In the genomic region with DNA sequence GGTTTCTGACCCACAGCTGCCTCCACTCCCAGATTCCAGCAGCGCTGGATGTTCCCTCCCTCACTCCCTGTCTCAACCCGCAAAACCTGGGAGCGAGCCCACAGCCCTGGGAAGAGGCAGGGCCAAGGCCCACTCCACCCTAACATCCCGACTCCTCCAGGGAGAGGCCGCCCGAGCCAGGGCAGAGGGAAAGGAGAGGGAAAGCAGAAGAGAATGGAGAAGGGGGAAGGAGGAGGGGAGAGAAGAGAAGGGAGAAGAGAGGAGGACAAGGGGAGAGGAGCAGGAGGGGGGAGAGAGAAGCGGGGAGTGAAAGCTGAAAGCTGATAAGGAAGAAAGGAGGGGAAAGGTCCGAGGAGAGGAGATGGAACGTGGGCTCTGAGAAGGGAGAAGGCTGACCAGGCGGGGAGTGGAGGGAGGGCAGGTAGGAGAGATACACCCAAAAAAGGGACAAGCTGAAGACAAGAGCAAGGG, we compare ENCODE assay signal across 1 cellular context.
TF ChIP-seq lines count a peak whose summit lies in the region.

No MANE protein-coding gene starts in this region.

TF ChIP-seq in GM23338, 12 proteins besides CTCF, POLR2A, EP300 and RAD21:
- TF ChIP-seq, protein P1, sequence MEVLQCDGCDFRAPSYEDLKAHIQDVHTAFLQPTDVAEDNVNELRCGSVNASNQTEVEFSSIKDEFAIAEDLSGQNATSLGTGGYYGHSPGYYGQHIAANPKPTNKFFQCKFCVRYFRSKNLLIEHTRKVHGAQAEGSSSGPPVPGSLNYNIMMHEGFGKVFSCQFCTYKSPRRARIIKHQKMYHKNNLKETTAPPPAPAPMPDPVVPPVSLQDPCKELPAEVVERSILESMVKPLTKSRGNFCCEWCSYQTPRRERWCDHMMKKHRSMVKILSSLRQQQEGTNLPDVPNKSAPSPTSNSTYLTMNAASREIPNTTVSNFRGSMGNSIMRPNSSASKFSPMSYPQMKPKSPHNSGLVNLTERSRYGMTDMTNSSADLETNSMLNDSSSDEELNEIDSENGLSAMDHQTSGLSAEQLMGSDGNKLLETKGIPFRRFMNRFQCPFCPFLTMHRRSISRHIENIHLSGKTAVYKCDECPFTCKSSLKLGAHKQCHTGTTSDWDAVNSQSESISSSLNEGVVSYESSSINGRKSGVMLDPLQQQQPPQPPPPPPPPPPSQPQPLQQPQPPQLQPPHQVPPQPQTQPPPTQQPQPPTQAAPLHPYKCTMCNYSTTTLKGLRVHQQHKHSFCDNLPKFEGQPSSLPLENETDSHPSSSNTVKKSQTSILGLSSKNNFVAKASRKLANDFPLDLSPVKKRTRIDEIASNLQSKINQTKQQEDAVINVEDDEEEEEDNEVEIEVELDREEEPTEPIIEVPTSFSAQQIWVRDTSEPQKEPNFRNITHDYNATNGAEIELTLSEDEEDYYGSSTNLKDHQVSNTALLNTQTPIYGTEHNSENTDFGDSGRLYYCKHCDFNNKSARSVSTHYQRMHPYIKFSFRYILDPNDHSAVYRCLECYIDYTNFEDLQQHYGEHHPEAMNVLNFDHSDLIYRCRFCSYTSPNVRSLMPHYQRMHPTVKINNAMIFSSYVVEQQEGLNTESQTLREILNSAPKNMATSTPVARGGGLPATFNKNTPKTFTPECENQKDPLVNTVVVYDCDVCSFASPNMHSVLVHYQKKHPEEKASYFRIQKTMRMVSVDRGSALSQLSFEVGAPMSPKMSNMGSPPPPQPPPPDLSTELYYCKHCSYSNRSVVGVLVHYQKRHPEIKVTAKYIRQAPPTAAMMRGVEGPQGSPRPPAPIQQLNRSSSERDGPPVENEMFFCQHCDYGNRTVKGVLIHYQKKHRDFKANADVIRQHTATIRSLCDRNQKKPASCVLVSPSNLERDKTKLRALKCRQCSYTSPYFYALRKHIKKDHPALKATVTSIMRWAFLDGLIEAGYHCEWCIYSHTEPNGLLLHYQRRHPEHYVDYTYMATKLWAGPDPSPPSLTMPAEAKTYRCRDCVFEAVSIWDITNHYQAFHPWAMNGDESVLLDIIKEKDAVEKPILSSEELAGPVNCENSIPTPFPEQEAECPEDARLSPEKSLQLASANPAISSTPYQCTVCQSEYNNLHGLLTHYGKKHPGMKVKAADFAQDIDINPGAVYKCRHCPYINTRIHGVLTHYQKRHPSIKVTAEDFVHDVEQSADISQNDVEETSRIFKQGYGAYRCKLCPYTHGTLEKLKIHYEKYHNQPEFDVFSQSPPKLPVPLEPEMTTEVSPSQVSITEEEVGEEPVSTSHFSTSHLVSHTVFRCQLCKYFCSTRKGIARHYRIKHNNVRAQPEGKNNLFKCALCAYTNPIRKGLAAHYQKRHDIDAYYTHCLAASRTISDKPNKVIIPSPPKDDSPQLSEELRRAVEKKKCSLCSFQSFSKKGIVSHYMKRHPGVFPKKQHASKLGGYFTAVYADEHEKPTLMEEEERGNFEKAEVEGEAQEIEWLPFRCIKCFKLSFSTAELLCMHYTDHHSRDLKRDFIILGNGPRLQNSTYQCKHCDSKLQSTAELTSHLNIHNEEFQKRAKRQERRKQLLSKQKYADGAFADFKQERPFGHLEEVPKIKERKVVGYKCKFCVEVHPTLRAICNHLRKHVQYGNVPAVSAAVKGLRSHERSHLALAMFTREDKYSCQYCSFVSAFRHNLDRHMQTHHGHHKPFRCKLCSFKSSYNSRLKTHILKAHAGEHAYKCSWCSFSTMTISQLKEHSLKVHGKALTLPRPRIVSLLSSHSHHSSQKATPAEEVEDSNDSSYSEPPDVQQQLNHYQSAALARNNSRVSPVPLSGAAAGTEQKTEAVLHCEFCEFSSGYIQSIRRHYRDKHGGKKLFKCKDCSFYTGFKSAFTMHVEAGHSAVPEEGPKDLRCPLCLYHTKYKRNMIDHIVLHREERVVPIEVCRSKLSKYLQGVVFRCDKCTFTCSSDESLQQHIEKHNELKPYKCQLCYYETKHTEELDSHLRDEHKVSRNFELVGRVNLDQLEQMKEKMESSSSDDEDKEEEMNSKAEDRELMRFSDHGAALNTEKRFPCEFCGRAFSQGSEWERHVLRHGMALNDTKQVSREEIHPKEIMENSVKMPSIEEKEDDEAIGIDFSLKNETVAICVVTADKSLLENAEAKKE (CRISPR knock-in tag; IDR thresholded peaks at IDR 0.05): no peak
- TF ChIP-seq STAT1 (IDR thresholded peaks at IDR 0.05; ENCODE audit: unreplicated experiment): no peak
- no peak for TF ChIP-seq NANOG (IDR thresholded peaks at IDR 0.05; ENCODE audit: borderline replicate concordance)
- no peak for TF ChIP-seq POLR2AphosphoS5 (IDR thresholded peaks at IDR 0.05; ENCODE audit: low read depth)
- TF ChIP-seq CREB1 (CRISPR knock-in tag; IDR thresholded peaks at IDR 0.05; ENCODE audit: low read depth): no peak
- TF ChIP-seq, protein P2, sequence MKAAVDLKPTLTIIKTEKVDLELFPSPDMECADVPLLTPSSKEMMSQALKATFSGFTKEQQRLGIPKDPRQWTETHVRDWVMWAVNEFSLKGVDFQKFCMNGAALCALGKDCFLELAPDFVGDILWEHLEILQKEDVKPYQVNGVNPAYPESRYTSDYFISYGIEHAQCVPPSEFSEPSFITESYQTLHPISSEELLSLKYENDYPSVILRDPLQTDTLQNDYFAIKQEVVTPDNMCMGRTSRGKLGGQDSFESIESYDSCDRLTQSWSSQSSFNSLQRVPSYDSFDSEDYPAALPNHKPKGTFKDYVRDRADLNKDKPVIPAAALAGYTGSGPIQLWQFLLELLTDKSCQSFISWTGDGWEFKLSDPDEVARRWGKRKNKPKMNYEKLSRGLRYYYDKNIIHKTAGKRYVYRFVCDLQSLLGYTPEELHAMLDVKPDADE (IDR thresholded peaks at IDR 0.05): no peak
- TF ChIP-seq, protein P3, sequence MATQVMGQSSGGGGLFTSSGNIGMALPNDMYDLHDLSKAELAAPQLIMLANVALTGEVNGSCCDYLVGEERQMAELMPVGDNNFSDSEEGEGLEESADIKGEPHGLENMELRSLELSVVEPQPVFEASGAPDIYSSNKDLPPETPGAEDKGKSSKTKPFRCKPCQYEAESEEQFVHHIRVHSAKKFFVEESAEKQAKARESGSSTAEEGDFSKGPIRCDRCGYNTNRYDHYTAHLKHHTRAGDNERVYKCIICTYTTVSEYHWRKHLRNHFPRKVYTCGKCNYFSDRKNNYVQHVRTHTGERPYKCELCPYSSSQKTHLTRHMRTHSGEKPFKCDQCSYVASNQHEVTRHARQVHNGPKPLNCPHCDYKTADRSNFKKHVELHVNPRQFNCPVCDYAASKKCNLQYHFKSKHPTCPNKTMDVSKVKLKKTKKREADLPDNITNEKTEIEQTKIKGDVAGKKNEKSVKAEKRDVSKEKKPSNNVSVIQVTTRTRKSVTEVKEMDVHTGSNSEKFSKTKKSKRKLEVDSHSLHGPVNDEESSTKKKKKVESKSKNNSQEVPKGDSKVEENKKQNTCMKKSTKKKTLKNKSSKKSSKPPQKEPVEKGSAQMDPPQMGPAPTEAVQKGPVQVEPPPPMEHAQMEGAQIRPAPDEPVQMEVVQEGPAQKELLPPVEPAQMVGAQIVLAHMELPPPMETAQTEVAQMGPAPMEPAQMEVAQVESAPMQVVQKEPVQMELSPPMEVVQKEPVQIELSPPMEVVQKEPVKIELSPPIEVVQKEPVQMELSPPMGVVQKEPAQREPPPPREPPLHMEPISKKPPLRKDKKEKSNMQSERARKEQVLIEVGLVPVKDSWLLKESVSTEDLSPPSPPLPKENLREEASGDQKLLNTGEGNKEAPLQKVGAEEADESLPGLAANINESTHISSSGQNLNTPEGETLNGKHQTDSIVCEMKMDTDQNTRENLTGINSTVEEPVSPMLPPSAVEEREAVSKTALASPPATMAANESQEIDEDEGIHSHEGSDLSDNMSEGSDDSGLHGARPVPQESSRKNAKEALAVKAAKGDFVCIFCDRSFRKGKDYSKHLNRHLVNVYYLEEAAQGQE (IDR thresholded peaks at IDR 0.05; ENCODE audit: unreplicated experiment): no peak
- TF ChIP-seq ZNF331 (CRISPR knock-in tag; IDR thresholded peaks at IDR 0.05; ENCODE audit: low read depth): no peak
- no peak for TF ChIP-seq JUNB (IDR thresholded peaks at IDR 0.05; ENCODE audit: unreplicated experiment)
- TF ChIP-seq EZH2 (IDR thresholded peaks at IDR 0.05; ENCODE audit: low read depth, unreplicated experiment): no peak
- no peak for TF ChIP-seq ZNF114 (CRISPR knock-in tag; IDR thresholded peaks at IDR 0.05)
- no peak for TF ChIP-seq EZH2phosphoT487 (IDR thresholded peaks at IDR 0.05; ENCODE audit: unreplicated experiment)
